34 cellular contexts compared by ENCODE assay signal in the genomic region with DNA sequence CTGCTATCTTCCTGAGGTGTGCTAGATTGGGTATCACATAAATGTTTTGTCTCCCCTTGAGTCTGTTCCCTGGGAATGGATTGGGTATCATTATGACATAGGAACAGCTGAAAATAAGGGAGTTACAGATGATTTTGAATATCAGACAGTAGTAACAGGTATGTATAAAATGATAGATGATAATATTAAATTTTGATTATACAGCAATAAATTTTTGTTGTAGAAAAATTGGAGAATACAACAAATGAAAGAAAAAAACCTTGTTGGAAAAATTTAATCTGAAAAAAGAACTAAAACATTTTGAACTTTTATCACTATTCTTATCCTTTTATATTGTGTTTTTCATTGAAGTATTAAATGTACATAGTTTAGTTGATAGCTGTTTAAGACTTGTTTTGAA.
"Had no signal": no experiment of that assay in that cellular context is flagged by ENCODE, and none has a peak within 500 bp of the region (broad histone marks: within the 10 kb centered on the region; RNA-seq: fewer than 3 reads in every experiment).

No MANE protein-coding gene starts in this region.

- DNase-seq: activated CD4-positive, alpha-beta T cell treated with anti-CD3 and anti-CD28 coated beads for 36 hours; activated CD4-positive, alpha-beta T cell treated with anti-CD3 and anti-CD28 coated beads, Interleukin-2, amount 10 ng/mL, durations not matched to agents 7 days and 5 days; activated CD4-positive, alpha-beta T cell treated with anti-CD3 and anti-CD28 coated beads, Interleukin-2, amount 50 U/mL, for 48 hours; activated CD8-positive, alpha-beta memory T cell treated with anti-CD3 and anti-CD28 coated beads, Interleukin-2, amount 50 U/mL, for 4 hours; activated CD8-positive, alpha-beta T cell treated with anti-CD3 and anti-CD28 coated beads, Interleukin-2, amount 10 ng/mL, durations not matched to agents 7 days and 5 days; activated gamma-delta T cell; activated naive CD4-positive, alpha-beta T cell treated with Interleukin-2 at 50 U/mL for 16 hours; activated naive CD8-positive, alpha-beta T cell treated with anti-CD3 and anti-CD28 coated beads, Interleukin-2, amount 10 ng/mL, durations not matched to agents 7 days and 5 days; activated T-cell treated with anti-CD3 and anti-CD28 coated beads for 4 hours; activated T-cell treated with anti-CD3 and anti-CD28 coated beads, Interleukin-2, amount 50 U/mL, for 48 hours; amygdala; MM.1S; NCI-H1092 treated with DMSO at 0.1 percent for 48 hours; NCI-H1417; NCI-H146; NCI-H187; NCI-H2029 treated with DMSO at 0.1 percent for 48 hours; NCI-H345; NCI-H524 treated with DMSO at 0.1 percent for 48 hours; Peyer's patch; RPMI8226; SHP77 treated with DMSO at 0.1 percent for 48 hours; SK-N-SH had no signal

- H3K36me3 ChIP-seq: Peyer's patch had no signal

- H3K27me3 ChIP-seq: ascending aorta, cardiac muscle cell, Peyer's patch, SJSA1 had no signal

- H3K4me3 Mint-ChIP-seq: activated CD4-positive, alpha-beta T cell treated with anti-CD3 and anti-CD28 coated beads for 36 hours; activated CD4-positive, alpha-beta T cell treated with anti-CD3 and anti-CD28 coated beads, Interleukin-2, amount 10 ng/mL, durations not matched to agents 7 days and 5 days; activated CD8-positive, alpha-beta T cell treated with anti-CD3 and anti-CD28 coated beads, Interleukin-2, amount 10 ng/mL, durations not matched to agents 7 days and 5 days; activated naive CD4-positive, alpha-beta T cell treated with anti-CD3 and anti-CD28 coated beads, Interleukin-2, amount 50 U/mL, for 24 hours; activated naive CD8-positive, alpha-beta T cell treated with anti-CD3 and anti-CD28 coated beads, Interleukin-2, amount 10 ng/mL, durations not matched to agents 7 days and 5 days; central memory CD8-positive, alpha-beta T cell; T-helper 1 cell treated with Interleukin-12 subunit alpha and Interleukin-12 subunit beta and Interleukin-4 antibody, amounts not matched to agents 30 μg/mL and 1 μg/mL, for 36 hours; T-helper 2 cell treated with Interferon-gamma antibody and Interleukin-4, amounts not matched to agents 5 μg/mL and 100 μg/mL, for 36 hours; WTC11 had no signal

- H3K27ac ChIP-seq: ascending aorta, cardiac muscle cell, KMS-11, Peyer's patch, SJSA1 had no signal

- ATAC-seq: activated CD4-positive, alpha-beta T cell treated with anti-CD3 and anti-CD28 coated beads for 36 hours; activated CD4-positive, CD25-positive, alpha-beta regulatory T cell treated with anti-CD3 and anti-CD28 coated beads, Interleukin-2, amount 50 U/mL, for 24 hours; activated CD8-positive, alpha-beta T cell treated with anti-CD3 and anti-CD28 coated beads, Interleukin-2, amount 10 ng/mL, durations not matched to agents 7 days and 5 days; WTC11 had no signal

- H3K9me3 ChIP-seq: ascending aorta had no signal

- H3K4me3 ChIP-seq: ascending aorta, cardiac muscle cell, Peyer's patch, SJSA1 had no signal

- H3K4me1 Mint-ChIP-seq: activated CD4-positive, alpha-beta T cell treated with anti-CD3 and anti-CD28 coated beads, Interleukin-2, amount 10 ng/mL, durations not matched to agents 7 days and 5 days; WTC11 had no signal

- H3K27ac Mint-ChIP-seq: activated CD4-positive, alpha-beta T cell treated with anti-CD3 and anti-CD28 coated beads for 36 hours; activated CD4-positive, alpha-beta T cell treated with anti-CD3 and anti-CD28 coated beads, Interleukin-2, amount 10 ng/mL, durations not matched to agents 7 days and 5 days; activated CD8-positive, alpha-beta T cell treated with anti-CD3 and anti-CD28 coated beads, Interleukin-2, amount 10 ng/mL, durations not matched to agents 7 days and 5 days; activated naive CD8-positive, alpha-beta T cell treated with anti-CD3 and anti-CD28 coated beads, Interleukin-2, amount 10 ng/mL, durations not matched to agents 7 days and 5 days; activated T-helper 2 cell treated with anti-CD3 and anti-CD28 coated beads, Interferon-gamma antibody, Interleukin-2, Interleukin-4, amounts not matched to agents 10 μg/mL and 5 μg/mL and 100 μg/mL, durations not matched to agents 14 hours and 24 hours and 36 hours; T-helper 1 cell treated with Interleukin-12 subunit alpha and Interleukin-12 subunit beta and Interleukin-4 antibody, amounts not matched to agents 30 μg/mL and 1 μg/mL, for 36 hours; T-helper 2 cell treated with Interferon-gamma antibody and Interleukin-4, amounts not matched to agents 5 μg/mL and 100 μg/mL, for 36 hours; WTC11 had no signal

- H3K27me3 Mint-ChIP-seq: activated CD4-positive, alpha-beta T cell treated with anti-CD3 and anti-CD28 coated beads for 36 hours; activated CD4-positive, alpha-beta T cell treated with anti-CD3 and anti-CD28 coated beads, Interleukin-2, amount 10 ng/mL, durations not matched to agents 7 days and 5 days; activated naive CD4-positive, alpha-beta T cell treated with anti-CD3 and anti-CD28 coated beads, Interleukin-2, amount 50 U/mL, for 24 hours; activated naive CD8-positive, alpha-beta T cell treated with anti-CD3 and anti-CD28 coated beads, Interleukin-2, amount 10 ng/mL, durations not matched to agents 7 days and 5 days; central memory CD8-positive, alpha-beta T cell had no signal

- H3K4me2 ChIP-seq: KMS-11, SK-N-SH had no signal

- H3K9ac ChIP-seq: KMS-11, SK-N-SH had no signal

- H3K4me1 ChIP-seq: SJSA1 had no signal
